19 cellular contexts compared by ENCODE assay signal in genomic region chr7:87341441-87341840, GRCh38. TPM values are rescaled to one million over a fixed set of nuclear protein-coding genes. Genes with fewer than 3 reads are reported as not detected.
A peak's percentile ranks its signal among the peaks of the same experiment; 100 is the strongest.
DNase-seq lines count a peak whose midpoint lies in the region; ATAC-seq, FAIRE-seq and TF ChIP-seq lines count a peak whose summit lies in the region.
"Had no signal": no experiment of that assay in that cellular context is flagged by ENCODE, and none has a peak within 500 bp of the region (broad histone marks: within the 10 kb centered on the region; RNA-seq: fewer than 3 reads in every experiment).

No MANE protein-coding gene starts in this region.

- TF ChIP-seq CTCF in natural killer cell (IDR thresholded peaks at IDR 0.05), result no peak
- no peak for TF ChIP-seq CTCF in H9 (conservative IDR thresholded peaks at IDR 0.05)
- TF ChIP-seq CTCF in ovary (IDR thresholded peaks at IDR 0.05), result no peak

- H4K5ac ChIP-seq in H9 (ENCODE audit: insufficient read length, low read depth, low read length), result no peak overlapping the region

- H3K56ac ChIP-seq in H9 (ENCODE audit: insufficient read length, low read depth, low read length), result no peak overlapping the region

- H2AK5ac ChIP-seq in H9 (ENCODE audit: insufficient read length, low read length), result no peak overlapping the region

- H3K9me3 Mint-ChIP-seq in natural killer cell (no peaks in the 10 kb centered on the region), H9 (no peaks in the 10 kb centered on the region)
- H3K9me3 Mint-ChIP-seq in natural killer cell treated with Interleukin-12 subunit alpha and Interleukin-12 subunit beta and Interleukin-15 and Interleukin-18, amount 100 ng/mL, for 72 hours, result no peaks in the 10 kb centered on the region
- H3K9me3 Mint-ChIP-seq in T-helper 1 cell treated with Interleukin-12 subunit alpha and Interleukin-12 subunit beta and Interleukin-4 antibody, amounts not matched to agents 30 μg/mL and 1 μg/mL, for 36 hours, result no peaks in the 10 kb centered on the region
- H3K9me3 Mint-ChIP-seq: HFFc6; mesothelial cell of epicardium; stimulated activated memory B cell treated with anti-CD40 and anti-IgM and Interleukin-4, amounts not matched to agents 10 μg/mL and 1 μg/mL and 100 μg/mL, for 72 hours had no signal

- H3K27ac Mint-ChIP-seq in natural killer cell (peak overlapping the region; percentile 13 to 67), H9 (peak overlapping the region in 2 of 3 experiments; percentile 12 to 23; a peak in 2 of 7 replicates)
- peak overlapping the region in 1 of 2 donors; percentile 75 for H3K27ac Mint-ChIP-seq in natural killer cell treated with Interleukin-12 subunit alpha and Interleukin-12 subunit beta and Interleukin-15 and Interleukin-18, amount 100 ng/mL, for 72 hours
- peak overlapping the region; percentile 45 for H3K27ac Mint-ChIP-seq in T-helper 1 cell treated with Interleukin-12 subunit alpha and Interleukin-12 subunit beta and Interleukin-4 antibody, amounts not matched to agents 30 μg/mL and 1 μg/mL, for 36 hours
- H3K27ac Mint-ChIP-seq: HFFc6; mesothelial cell of epicardium; stimulated activated memory B cell treated with anti-CD40 and anti-IgM and Interleukin-4, amounts not matched to agents 10 μg/mL and 1 μg/mL and 100 μg/mL, for 72 hours had no signal

- H3K4me1 ChIP-seq in H9 (ENCODE audit: insufficient read depth, low read length), result no peaks in the 10 kb centered on the region
- no peaks in the 10 kb centered on the region for H3K4me1 ChIP-seq in ovary (ENCODE audit: insufficient read depth)

- H3T11ph ChIP-seq in H9 (ENCODE audit: low read length), result no peak overlapping the region

- no peak for ATAC-seq in natural killer cell
- no peak for ATAC-seq in natural killer cell treated with Interleukin-12 subunit alpha and Interleukin-12 subunit beta and Interleukin-15 and Interleukin-18, amount 100 ng/mL, for 72 hours
- ATAC-seq in HG03039 (IDR thresholded peaks at IDR 0.05; ENCODE audit: unreplicated experiment), result no peak
- ATAC-seq: heart right ventricle; HepG2; stimulated activated memory B cell treated with anti-CD40 and anti-IgM and Interleukin-4, amounts not matched to agents 10 μg/mL and 1 μg/mL and 100 μg/mL, for 72 hours had no signal

- no peaks in the 10 kb centered on the region for H3K36me3 ChIP-seq in ovary

- TF ChIP-seq POLR2A in ovary (IDR thresholded peaks at IDR 0.05), result no peak

- WGBS in H9 (ENCODE audit: extremely low coverage, insufficient read length, low lambda C conversion rate), result no CpG with 5 or more reads among the region's 2 CpGs
- WGBS in ovary, 3 donors, result 93 to 98% (median 97%) methylated on average over 2 of the region's 2 CpGs

- H3K23me2 ChIP-seq in H9 (ENCODE audit: insufficient read length, low read depth, low read length, poor library complexity, severe bottlenecking), result peaks cover 8% of the 10 kb centered on the region

- no peaks in the 10 kb centered on the region for H3K79me2 ChIP-seq in H9 (ENCODE audit: insufficient read depth, low read length)

- TF ChIP-seq EP300 in ovary (IDR thresholded peaks at IDR 0.05), result no peak

- no peak overlapping the region for H4K8ac ChIP-seq in H9 (replicated peaks; ENCODE audit: insufficient read length, low read depth, low read length)

- H3K27me3 ChIP-seq in H9 (ENCODE audit: insufficient read depth, low read length) (no peaks in the 10 kb centered on the region), ovary (no peaks in the 10 kb centered on the region)
- H3K27me3 ChIP-seq: heart right ventricle had no signal

- H3K18ac ChIP-seq in H9 (ENCODE audit: insufficient read length, low read depth, low read length), result no peak overlapping the region

- intact Hi-C loops in natural killer cell (cut with micrococcal nuclease), result loop anchor here (10.0 kb wide), 1 partner anchor 187 kb away; the partner anchor contains the start of gene DMTF1
- intact Hi-C loops in ovary (cut with DNase I), result no loop called here

- DNase-seq in natural killer cell (no peak), H9 (no peak), urothelium cell line (ENCODE audit: low spot score) (no peak), ovary (no peak)
- DNase-seq in natural killer cell treated with Interleukin-12 subunit alpha and Interleukin-12 subunit beta and Interleukin-15 and Interleukin-18, amount 100 ng/mL, for 72 hours (ENCODE audit: low spot score), result no peak
- DNase-seq in activated naive CD4-positive, alpha-beta T cell treated with Interleukin-2 at 50 U/mL for 16 hours, result no peak
- DNase-seq: amniotic stem cell, dermis blood vessel endothelial cell, heart right ventricle, HFFc6, left ventricle myocardium inferior, NCI-H1417 treated with DMSO at 0.1 percent for 48 hours, NCI-H774, SIG-M5 had no signal

- H3K27ac ChIP-seq in H9 (ENCODE audit: insufficient read length, low read depth, low read length), result no peak overlapping the region
- no peak overlapping the region for H3K27ac ChIP-seq in ovary
- H3K27ac ChIP-seq: heart right ventricle, left ventricle myocardium inferior had no signal

- H3K9me3 ChIP-seq in H9 (ENCODE audit: control insufficient read depth, low read depth, low read length), result no peaks in the 10 kb centered on the region
- no peaks in the 10 kb centered on the region for H3K9me3 ChIP-seq in ovary
- H3K9me3 ChIP-seq: heart right ventricle, left ventricle myocardium inferior had no signal

- no peaks in the 10 kb centered on the region for H4K20me1 ChIP-seq in H9 (ENCODE audit: control insufficient read depth, insufficient read depth, insufficient read length)

- no peak overlapping the region for H2BK15ac ChIP-seq in H9 (ENCODE audit: low read depth, low read length)

- H3K27me3 Mint-ChIP-seq in natural killer cell (ENCODE audit: low read depth in 2 of 2) (no peaks in the 10 kb centered on the region), H9 (ENCODE audit: low read depth) (peaks cover 6% of the 10 kb centered on the region; the same call in 1 of the 2 replicates)
- no peaks in the 10 kb centered on the region for H3K27me3 Mint-ChIP-seq in natural killer cell treated with Interleukin-12 subunit alpha and Interleukin-12 subunit beta and Interleukin-15 and Interleukin-18, amount 100 ng/mL, for 72 hours
- H3K27me3 Mint-ChIP-seq in T-helper 1 cell treated with Interleukin-12 subunit alpha and Interleukin-12 subunit beta and Interleukin-4 antibody, amounts not matched to agents 30 μg/mL and 1 μg/mL, for 36 hours (ENCODE audit: low read depth), result no peaks in the 10 kb centered on the region
- H3K27me3 Mint-ChIP-seq: stimulated activated memory B cell treated with anti-CD40 and anti-IgM and Interleukin-4, amounts not matched to agents 10 μg/mL and 1 μg/mL and 100 μg/mL, for 72 hours had no signal

- peak overlapping the region; percentile 55 for H3K4me3 Mint-ChIP-seq in natural killer cell
- no peak overlapping the region for H3K4me3 Mint-ChIP-seq in natural killer cell treated with Interleukin-12 subunit alpha and Interleukin-12 subunit beta and Interleukin-15 and Interleukin-18, amount 100 ng/mL, for 72 hours
- no peak overlapping the region for H3K4me3 Mint-ChIP-seq in H9
- H3K4me3 Mint-ChIP-seq in T-helper 1 cell treated with Interleukin-12 subunit alpha and Interleukin-12 subunit beta and Interleukin-4 antibody, amounts not matched to agents 30 μg/mL and 1 μg/mL, for 36 hours, result no peak overlapping the region
- H3K4me3 Mint-ChIP-seq: HFFc6; mesothelial cell of epicardium; stimulated activated memory B cell treated with anti-CD40 and anti-IgM and Interleukin-4, amounts not matched to agents 10 μg/mL and 1 μg/mL and 100 μg/mL, for 72 hours had no signal

- no peaks in the 10 kb centered on the region for H3K79me1 ChIP-seq in H9 (ENCODE audit: insufficient read depth, low read depth, low read length, poor library complexity, severe bottlenecking)

- H4K91ac ChIP-seq in H9 (ENCODE audit: insufficient read length, low read depth, low read length), result no peak overlapping the region

- H3K4me1 Mint-ChIP-seq in natural killer cell (peaks cover 41 to 46% of the 10 kb centered on the region in 2 donors), H9 (peaks cover 33 to 34% of the 10 kb centered on the region in 2 experiments)
- peaks cover 21 to 42% of the 10 kb centered on the region in 2 donors for H3K4me1 Mint-ChIP-seq in natural killer cell treated with Interleukin-12 subunit alpha and Interleukin-12 subunit beta and Interleukin-15 and Interleukin-18, amount 100 ng/mL, for 72 hours (ENCODE audit: low read depth in 2 of 2)
- peaks cover 34% of the 10 kb centered on the region for H3K4me1 Mint-ChIP-seq in T-helper 1 cell treated with Interleukin-12 subunit alpha and Interleukin-12 subunit beta and Interleukin-4 antibody, amounts not matched to agents 30 μg/mL and 1 μg/mL, for 36 hours (ENCODE audit: low read depth)

- H2AFZ ChIP-seq in H9 (ENCODE audit: low read length), result no peak overlapping the region

- H3K4me3 ChIP-seq in ovary, result no peak overlapping the region
- H3K4me3 ChIP-seq: heart right ventricle, left ventricle myocardium inferior had no signal

- no peak overlapping the region for H3K4me2 ChIP-seq in H9 (ENCODE audit: insufficient read depth, insufficient read length, low read length)

- no peak overlapping the region for H3K23ac ChIP-seq in H9 (ENCODE audit: insufficient read length, low read depth, low read length)

- no peak overlapping the region for H2BK5ac ChIP-seq in H9 (ENCODE audit: insufficient read length, low read length)

- FAIRE-seq in urothelium cell line (lab: Jason Lieb, UNC), result peak; percentile 76
- FAIRE-seq: HepG2 had no signal

- no peak overlapping the region for H2BK12ac ChIP-seq in H9 (ENCODE audit: insufficient read length, low read depth, low read length)

- no peak overlapping the region for H2BK20ac ChIP-seq in H9 (ENCODE audit: low read depth, low read length, poor library complexity, severe bottlenecking)

- no peak overlapping the region for H3K4ac ChIP-seq in H9 (ENCODE audit: low read depth, low read length)

- no peak overlapping the region for H3K14ac ChIP-seq in H9 (ENCODE audit: insufficient read depth, low read length)

- no peak overlapping the region for H2BK120ac ChIP-seq in H9 (ENCODE audit: low read depth, low read length, poor library complexity, severe bottlenecking)

- no peak overlapping the region for H3K9ac ChIP-seq in H9 (ENCODE audit: extremely low read depth, insufficient read length, low read length)

- no peaks in the 10 kb centered on the region for H3K36me3 Mint-ChIP-seq in natural killer cell
- peaks cover 6% of the 10 kb centered on the region for H3K36me3 Mint-ChIP-seq in natural killer cell treated with Interleukin-12 subunit alpha and Interleukin-12 subunit beta and Interleukin-15 and Interleukin-18, amount 100 ng/mL, for 72 hours
- peaks cover 7 to 12% (median 11%) of the 10 kb centered on the region in 3 experiments; a peak in 4 of 7 replicates for H3K36me3 Mint-ChIP-seq in H9 (ENCODE audit: insufficient read depth in 1 of 3, low read depth in 3 of 3)
- peaks cover 16% of the 10 kb centered on the region for H3K36me3 Mint-ChIP-seq in T-helper 1 cell treated with Interleukin-12 subunit alpha and Interleukin-12 subunit beta and Interleukin-4 antibody, amounts not matched to agents 30 μg/mL and 1 μg/mL, for 36 hours (ENCODE audit: low read depth)

RNA-seq across cellular contexts. Expression of gene CROT, which starts 4.0 kb away (rescaled TPM):
- 10 to 100 TPM; 17.5 to 19.0 (median 17.9) TPM for total RNA-seq in natural killer cell
- 1 to 10 TPM; 9.2 TPM for total RNA-seq in natural killer cell treated with Interleukin-12 subunit alpha and Interleukin-12 subunit beta and Interleukin-15 and Interleukin-18, amount 100 ng/mL, for 72 hours
- 6.0 and 6.2 TPM in 2 replicates for total RNA-seq in H9 (2021)
- total RNA-seq in ovary, result 10 to 100 TPM; 11.8 to 20.3 (median 16.1) TPM
- polyA plus RNA-seq in ovary, result 10 to 100 TPM in 1 of 2 donors, 1 to 10 TPM in 1; 8.0 to 21.8 TPM
